Comparison of ENCODE assay signal across 10 cellular contexts in the genomic region with DNA sequence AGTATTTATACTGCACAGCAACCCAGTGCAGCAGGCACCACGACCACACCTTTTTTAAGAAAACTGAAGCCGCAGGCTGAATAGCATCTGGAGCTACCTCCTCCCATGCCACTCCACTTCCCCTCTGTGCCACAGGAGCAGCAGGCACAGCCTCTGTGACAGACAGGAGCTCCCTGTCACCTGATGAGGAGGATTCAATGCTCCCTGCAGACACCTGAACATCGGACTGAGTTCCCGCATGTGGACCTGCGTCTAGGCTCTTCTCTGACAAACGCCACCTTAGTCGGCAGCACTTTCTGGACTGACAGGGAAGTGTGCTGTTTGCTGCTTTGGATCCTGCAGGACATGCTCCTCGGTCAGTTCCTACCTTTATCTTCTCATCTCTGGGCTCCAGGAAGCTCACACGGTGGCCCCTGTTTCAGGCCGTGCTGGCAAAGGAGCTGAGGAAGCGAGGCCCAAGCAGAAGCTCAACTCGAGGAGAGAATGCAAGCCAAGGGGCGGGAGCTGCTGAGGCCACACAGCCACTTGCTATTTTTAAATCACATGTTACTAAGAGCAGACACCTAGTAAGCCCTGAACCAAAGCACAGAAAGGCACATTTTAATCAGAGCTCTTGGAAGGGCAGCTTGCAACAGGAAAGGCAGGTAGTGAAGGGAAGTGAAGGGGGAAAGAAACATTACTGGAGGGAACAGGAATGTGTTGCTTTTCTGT. TPM values are rescaled to one million over a fixed set of nuclear protein-coding genes. Genes with fewer than 3 reads are reported as not detected.
DNase-seq lines count a peak whose midpoint lies in the region; ATAC-seq, FAIRE-seq and TF ChIP-seq lines count a peak whose summit lies in the region.
"Had no signal": no experiment of that assay in that cellular context is flagged by ENCODE, and none has a peak within 500 bp of the region (broad histone marks: within the 10 kb centered on the region; RNA-seq: fewer than 3 reads in every experiment).

No MANE protein-coding gene starts in this region.

- intact Hi-C loops in right cardiac atrium (cut with DNase I) = no loop called here

- peak; percentile 84 for FAIRE-seq in GM12891 (lab: Jason Lieb, UNC)
- FAIRE-seq: astrocyte had no signal

- POLR2A ChIA-PET in WTC11 (lab: Charles Lee) = no interaction called here

- no peak overlapping the region for H3K4me3 Mint-ChIP-seq in WTC11

- no peak overlapping the region for H3K27ac Mint-ChIP-seq in WTC11

- peaks cover 22% of the 10 kb centered on the region for H3K36me3 Mint-ChIP-seq in WTC11

- no peak overlapping the region for H3K27ac ChIP-seq in right cardiac atrium (ENCODE audit: low read length)
- H3K27ac ChIP-seq: PC-9 had no signal

- no peaks in the 10 kb centered on the region for H3K27me3 Mint-ChIP-seq in WTC11 (ENCODE audit: low read depth)

- H3K9me3 ChIP-seq in right cardiac atrium (ENCODE audit: control insufficient read depth, low read length) = no peaks in the 10 kb centered on the region

- no peaks in the 10 kb centered on the region for H3K9me3 Mint-ChIP-seq in WTC11

- WGBS in right cardiac atrium = 57% methylated on average over 13 of the region's 13 CpGs

- H3K27me3 ChIP-seq in right cardiac atrium (ENCODE audit: control insufficient read depth, insufficient read depth) = no peaks in the 10 kb centered on the region

- DNase-seq in GM12891 (ENCODE audit: insufficient read length, low spot score) (no peak), right cardiac atrium (peak in 1 of 3 donors; percentile 74), NCI-H1105 treated with DMSO at 0.1 percent for 48 hours (lab: John Stamatoyannopoulos, UW) (no peak), WTC11 (ENCODE audit: low spot score) (no peak)
- no peak for DNase-seq in stimulated activated naive CD4-positive, alpha-beta T cell treated with Interleukin-2 at 50 U/mL for 16 hours (lab: John Stamatoyannopoulos, UW)
- DNase-seq: PC-9 had no signal

- no peaks in the 10 kb centered on the region for H3K4me1 ChIP-seq in right cardiac atrium (ENCODE audit: control insufficient read depth, insufficient read depth, low read length)

- no peak for TF ChIP-seq CTCF in WTC11 (IDR thresholded peaks at IDR 0.05)

- CTCF ChIA-PET in WTC11 (lab: Charles Lee) = interaction anchor here (0.7 to 0.9 kb wide), 2 partner anchors 82 to 151 kb away, joined by 3 read pairs; partner anchors contain the start of gene LANCL2

- peaks cover 40% of the 10 kb centered on the region for H3K4me1 Mint-ChIP-seq in WTC11

- TF ChIP-seq POLR2A in GM12891 (IDR thresholded peaks at IDR 0.05; ENCODE audit: low read depth, low read length) = no peak

- peak; percentile 38 for ATAC-seq in GM19467 (IDR thresholded peaks at IDR 0.05; ENCODE audit: unreplicated experiment)
- ATAC-seq in HG03558 (IDR thresholded peaks at IDR 0.05; ENCODE audit: extremely low read depth, unreplicated experiment) = peak; percentile 31
- peak; percentile 71 to 81 for ATAC-seq in right cardiac atrium
- ATAC-seq in WTC11 = no peak
- ATAC-seq in HG02678 (IDR thresholded peaks at IDR 0.05; ENCODE audit: unreplicated experiment) = no peak

- no peak overlapping the region for H3K4me3 ChIP-seq in right cardiac atrium (ENCODE audit: low read length)
- H3K4me3 ChIP-seq: PC-9 had no signal

TF ChIP-seq in GM12891, 5 proteins besides CTCF, POLR2A, EP300 and RAD21:
- TF ChIP-seq SPI1 (IDR thresholded peaks at IDR 0.05; ENCODE audit: low read depth, low read length) = no peak
- TF ChIP-seq TAF1 (IDR thresholded peaks at IDR 0.05; ENCODE audit: low read depth, low read length) = no peak
- TF ChIP-seq PAX5 (IDR thresholded peaks at IDR 0.05; ENCODE audit: insufficient read depth, low read length, severe bottlenecking) = no peak

TF ChIP-seq in WTC11, 78 proteins besides CTCF, POLR2A, EP300 and RAD21:
- TF ChIP-seq ZNF138 (CRISPR knock-in tag; conservative IDR thresholded peaks at IDR 0.05) (no peak), MAX (CRISPR knock-in tag; IDR thresholded peaks at IDR 0.05) (no peak), ATF1 (CRISPR knock-in tag; IDR thresholded peaks at IDR 0.05) (no peak), FOXP1 (CRISPR knock-in tag; IDR thresholded peaks at IDR 0.05; ENCODE audit: borderline replicate concordance) (no peak), GRHL2 (CRISPR knock-in tag; IDR thresholded peaks at IDR 0.05; ENCODE audit: insufficient replicate concordance, severe bottlenecking) (no peak), SMAD3 (CRISPR knock-in tag; IDR thresholded peaks at IDR 0.05; ENCODE audit: borderline replicate concordance) (no peak), SOX15 (CRISPR knock-in tag; IDR thresholded peaks at IDR 0.05) (no peak), NFE2L1 (CRISPR knock-in tag; IDR thresholded peaks at IDR 0.05) (no peak), ZNF416 (CRISPR knock-in tag; IDR thresholded peaks at IDR 0.05) (no peak)
- TF ChIP-seq, protein P1, sequence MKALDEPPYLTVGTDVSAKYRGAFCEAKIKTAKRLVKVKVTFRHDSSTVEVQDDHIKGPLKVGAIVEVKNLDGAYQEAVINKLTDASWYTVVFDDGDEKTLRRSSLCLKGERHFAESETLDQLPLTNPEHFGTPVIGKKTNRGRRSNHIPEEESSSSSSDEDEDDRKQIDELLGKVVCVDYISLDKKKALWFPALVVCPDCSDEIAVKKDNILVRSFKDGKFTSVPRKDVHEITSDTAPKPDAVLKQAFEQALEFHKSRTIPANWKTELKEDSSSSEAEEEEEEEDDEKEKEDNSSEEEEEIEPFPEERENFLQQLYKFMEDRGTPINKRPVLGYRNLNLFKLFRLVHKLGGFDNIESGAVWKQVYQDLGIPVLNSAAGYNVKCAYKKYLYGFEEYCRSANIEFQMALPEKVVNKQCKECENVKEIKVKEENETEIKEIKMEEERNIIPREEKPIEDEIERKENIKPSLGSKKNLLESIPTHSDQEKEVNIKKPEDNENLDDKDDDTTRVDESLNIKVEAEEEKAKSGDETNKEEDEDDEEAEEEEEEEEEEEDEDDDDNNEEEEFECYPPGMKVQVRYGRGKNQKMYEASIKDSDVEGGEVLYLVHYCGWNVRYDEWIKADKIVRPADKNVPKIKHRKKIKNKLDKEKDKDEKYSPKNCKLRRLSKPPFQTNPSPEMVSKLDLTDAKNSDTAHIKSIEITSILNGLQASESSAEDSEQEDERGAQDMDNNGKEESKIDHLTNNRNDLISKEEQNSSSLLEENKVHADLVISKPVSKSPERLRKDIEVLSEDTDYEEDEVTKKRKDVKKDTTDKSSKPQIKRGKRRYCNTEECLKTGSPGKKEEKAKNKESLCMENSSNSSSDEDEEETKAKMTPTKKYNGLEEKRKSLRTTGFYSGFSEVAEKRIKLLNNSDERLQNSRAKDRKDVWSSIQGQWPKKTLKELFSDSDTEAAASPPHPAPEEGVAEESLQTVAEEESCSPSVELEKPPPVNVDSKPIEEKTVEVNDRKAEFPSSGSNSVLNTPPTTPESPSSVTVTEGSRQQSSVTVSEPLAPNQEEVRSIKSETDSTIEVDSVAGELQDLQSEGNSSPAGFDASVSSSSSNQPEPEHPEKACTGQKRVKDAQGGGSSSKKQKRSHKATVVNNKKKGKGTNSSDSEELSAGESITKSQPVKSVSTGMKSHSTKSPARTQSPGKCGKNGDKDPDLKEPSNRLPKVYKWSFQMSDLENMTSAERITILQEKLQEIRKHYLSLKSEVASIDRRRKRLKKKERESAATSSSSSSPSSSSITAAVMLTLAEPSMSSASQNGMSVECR (CRISPR knock-in tag; IDR thresholded peaks at IDR 0.05; ENCODE audit: borderline replicate concordance) = no peak
- TF ChIP-seq, protein P2, sequence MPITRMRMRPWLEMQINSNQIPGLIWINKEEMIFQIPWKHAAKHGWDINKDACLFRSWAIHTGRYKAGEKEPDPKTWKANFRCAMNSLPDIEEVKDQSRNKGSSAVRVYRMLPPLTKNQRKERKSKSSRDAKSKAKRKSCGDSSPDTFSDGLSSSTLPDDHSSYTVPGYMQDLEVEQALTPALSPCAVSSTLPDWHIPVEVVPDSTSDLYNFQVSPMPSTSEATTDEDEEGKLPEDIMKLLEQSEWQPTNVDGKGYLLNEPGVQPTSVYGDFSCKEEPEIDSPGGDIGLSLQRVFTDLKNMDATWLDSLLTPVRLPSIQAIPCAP (CRISPR knock-in tag; IDR thresholded peaks at IDR 0.05) = no peak

RNA-seq across cellular contexts. Expression of gene VOPP1, which starts 56.6 kb away (rescaled TPM):
- 124 TPM for polyA plus RNA-seq in GM12891 (2012; ENCODE audit: low read depth, missing spikeins)
- total RNA-seq in right cardiac atrium (10 to 100 TPM; 19.0 to 21.8 (median 21.0) TPM), WTC11 (2021) (57.0 to 63.9 TPM (median 60.3 TPM) in 3 replicates)
- 12.7 TPM for polyA plus RNA-seq in right cardiac atrium

Comparison
In these comparisons a context has a peak if more than half of its experiments do, and no peak if none do; other contexts are left out.
1. ATAC-seq: peak in GM19467 (single experiment), HG03558 (single experiment) and right cardiac atrium (2 of 2); none in WTC11 (single experiment) and HG02678 (single experiment).